ENCODE assay signal across 8 cellular contexts in the genomic region with DNA sequence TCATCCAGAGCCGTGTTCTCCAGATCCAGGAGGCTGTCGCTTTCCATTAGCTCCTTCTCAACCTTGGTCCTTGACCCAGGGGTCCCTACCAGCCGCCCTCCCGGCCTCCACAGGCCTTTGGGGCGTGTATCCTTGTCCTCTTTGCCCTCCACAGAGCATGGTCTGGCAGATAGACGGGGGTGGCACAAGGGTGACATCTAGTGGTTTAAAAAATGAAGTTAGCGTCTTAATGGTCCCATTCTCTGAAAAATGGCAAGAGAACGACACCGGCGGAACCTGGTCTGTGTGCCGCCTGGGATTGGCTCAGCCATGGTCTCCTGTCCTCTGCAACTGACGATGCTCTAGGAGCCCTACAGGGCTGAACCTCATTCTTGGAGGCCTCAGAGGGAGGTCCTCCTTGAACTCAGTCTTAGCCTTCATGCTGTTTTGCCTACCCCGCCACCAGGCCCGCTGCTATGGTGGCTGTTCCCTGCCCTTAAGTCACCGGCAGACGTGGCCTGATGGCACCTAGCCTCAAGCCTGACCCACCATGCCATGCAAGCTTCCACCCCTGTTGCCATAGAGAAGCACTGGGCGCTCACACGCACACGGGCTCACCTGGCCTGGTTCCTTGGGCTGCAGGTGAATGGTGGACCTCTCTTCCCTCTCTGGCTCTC.
DNase-seq lines count a peak whose midpoint lies in the region; ATAC-seq, FAIRE-seq and TF ChIP-seq lines count a peak whose summit lies in the region.

No MANE protein-coding gene starts in this region.

- CTCF ChIA-PET in SK-N-SH (lab: Yijun Ruan, JAX): interaction anchor here (0.6 to 5.1 kb wide), 37 partner anchors 9 to 1233 kb away, joined by 3 to 61 read pairs (median 4); no protein-coding TSS in a partner anchor

- TF ChIP-seq EP300 in SK-N-SH (IDR thresholded peaks at IDR 0.05; ENCODE audit: borderline replicate concordance in 1 of 2, low read depth in 1 of 2, low read length in 1 of 2) (no peak), neural cell (conservative IDR thresholded peaks at IDR 0.05; ENCODE audit: poor library complexity, severe bottlenecking) (no peak), ovary (IDR thresholded peaks at IDR 0.05) (no peak)

- H3K36me3 ChIP-seq in SK-N-SH (replicated peaks in 1 of 2; ENCODE audit: control insufficient read depth in 1 of 2, insufficient read depth in 2 of 2, low read length in 1 of 2) (no peaks in the 10 kb centered on the region), KMS-11 (ENCODE audit: insufficient read depth) (no peaks in the 10 kb centered on the region), neural cell (ENCODE audit: insufficient read depth, low read length) (no peaks in the 10 kb centered on the region), ovary (no peaks in the 10 kb centered on the region)

- H3K9me2 ChIP-seq in SK-N-SH: no peaks in the 10 kb centered on the region
- no peaks in the 10 kb centered on the region for H3K9me2 ChIP-seq in neural cell (ENCODE audit: insufficient read depth, low read length)

- ATAC-seq in SK-N-SH treated with all-trans-retinoic acid at 6 μM for 48 hours: no peak

- 34% methylated on average over 18 of the region's 19 CpGs for WGBS in SK-N-SH (ENCODE audit: low lambda C conversion rate)
- 42 to 46% (median 42%) methylated on average over 19 of the region's 19 CpGs for WGBS in ovary, 3 donors

- H3F3A ChIP-seq in SK-N-SH (replicated peaks; ENCODE audit: insufficient read depth) (no peaks in the 10 kb centered on the region), neural cell (ENCODE audit: insufficient read depth, low read length, poor library complexity, severe bottlenecking) (no peaks in the 10 kb centered on the region)

- no peak overlapping the region; a peak in 1 of 4 replicates for H3K4me3 ChIP-seq in SK-N-SH (ENCODE audit: low read depth in 2 of 2, low read length in 1 of 2)
- no peak overlapping the region for H3K4me3 ChIP-seq in KMS-11 (IDR thresholded peaks at IDR 0.05; ENCODE audit: insufficient read depth, low read depth, low read length)
- H3K4me3 ChIP-seq in epithelial cell of esophagus (ENCODE audit: low read length): no peak overlapping the region
- no peak overlapping the region for H3K4me3 ChIP-seq in neural cell (ENCODE audit: low read length)
- no peak overlapping the region for H3K4me3 ChIP-seq in ovary

- intact Hi-C loops in ovary (cut with DNase I): no loop called here

- H3K9me3 ChIP-seq in SK-N-SH (no peaks in the 10 kb centered on the region), neural cell (ENCODE audit: low read length) (no peaks in the 10 kb centered on the region), ovary (no peaks in the 10 kb centered on the region)

- no peak overlapping the region for H3K9ac ChIP-seq in SK-N-SH
- H3K9ac ChIP-seq in KMS-11: no peak overlapping the region
- no peak overlapping the region for H3K9ac ChIP-seq in neural cell (ENCODE audit: low read length)

- no peak for FAIRE-seq in RCC 7860 (lab: Jason Lieb, UNC)

- H3K27ac ChIP-seq in SK-N-SH (ENCODE audit: low read depth in 2 of 2, low read length in 1 of 2) (no peak overlapping the region), KMS-11 (no peak overlapping the region), neural cell (ENCODE audit: low read length) (no peak overlapping the region), ovary (no peak overlapping the region)

- H3K79me2 ChIP-seq in SK-N-SH (ENCODE audit: insufficient read depth) (no peaks in the 10 kb centered on the region), KMS-11 (ENCODE audit: insufficient read depth, low read depth) (no peaks in the 10 kb centered on the region), neural cell (replicated peaks; ENCODE audit: insufficient read depth, low read length) (no peaks in the 10 kb centered on the region)

- TF ChIP-seq RAD21 in SK-N-SH (IDR thresholded peaks at IDR 0.05; ENCODE audit: low read length): peak; percentile 68
- peak; percentile 72 for TF ChIP-seq RAD21 in neural cell (conservative IDR thresholded peaks at IDR 0.05)

- H4K20me1 ChIP-seq in SK-N-SH (ENCODE audit: insufficient read depth) (no peaks in the 10 kb centered on the region), KMS-11 (ENCODE audit: insufficient read depth) (no peaks in the 10 kb centered on the region), neural cell (ENCODE audit: insufficient read depth) (no peaks in the 10 kb centered on the region)

- DNase-seq in SK-N-SH (peak; percentile 68), RCC 7860 (ENCODE audit: low spot score) (peak; percentile 21), epithelial cell of esophagus (ENCODE audit: low read depth) (peak; percentile 32), middle frontal gyrus (ENCODE audit: extremely low spot score, low spot score) (no peak), ovary (no peak)

- H3K4me2 ChIP-seq in SK-N-SH (no peak overlapping the region), KMS-11 (no peak overlapping the region), neural cell (ENCODE audit: low read length) (no peak overlapping the region)

- H3K27me3 ChIP-seq in SK-N-SH (ENCODE audit: insufficient read depth) (no peaks in the 10 kb centered on the region), KMS-11 (ENCODE audit: insufficient read depth, low read depth) (no peaks in the 10 kb centered on the region), neural cell (ENCODE audit: insufficient read depth, low read depth, low read length) (no peaks in the 10 kb centered on the region), ovary (no peaks in the 10 kb centered on the region)

- H3K4me1 ChIP-seq in SK-N-SH (ENCODE audit: control insufficient read depth in 1 of 2, insufficient read depth in 2 of 2, low read depth in 1 of 2, low read length in 1 of 2) (no peaks in the 10 kb centered on the region), KMS-11 (ENCODE audit: low read depth, poor library complexity, severe bottlenecking) (no peaks in the 10 kb centered on the region), ovary (ENCODE audit: insufficient read depth) (no peaks in the 10 kb centered on the region)

- TF ChIP-seq CTCF in SK-N-SH (IDR thresholded peaks at IDR 0.05): peak; percentile 45
- TF ChIP-seq CTCF in KMS-11 (conservative IDR thresholded peaks at IDR 0.05; ENCODE audit: low read depth, low read length): peak; percentile 80
- peak; percentile 59 for TF ChIP-seq CTCF in epithelial cell of esophagus (IDR thresholded peaks at IDR 0.05; ENCODE audit: insufficient read depth, low read depth, low read length, missing control alignments)
- TF ChIP-seq CTCF in neural cell (IDR thresholded peaks at IDR 0.05; ENCODE audit: poor library complexity, severe bottlenecking): peak; percentile 72
- TF ChIP-seq CTCF in ovary (IDR thresholded peaks at IDR 0.05): no peak

- TF ChIP-seq POLR2A in ovary (IDR thresholded peaks at IDR 0.05): no peak

- POLR2A ChIA-PET in SK-N-SH (lab: Yijun Ruan, JAX): no interaction called here

- H2AFZ ChIP-seq in SK-N-SH (ENCODE audit: low read depth) (no peak overlapping the region), KMS-11 (ENCODE audit: low read depth) (peak overlapping the region; percentile 23; the same call in 1 of the 2 replicates), neural cell (ENCODE audit: low read depth, low read length) (no peak overlapping the region)

TF ChIP-seq in SK-N-SH, 30 proteins besides CTCF, POLR2A, EP300 and RAD21 (continues in another document):
- TF ChIP-seq, protein P1, sequence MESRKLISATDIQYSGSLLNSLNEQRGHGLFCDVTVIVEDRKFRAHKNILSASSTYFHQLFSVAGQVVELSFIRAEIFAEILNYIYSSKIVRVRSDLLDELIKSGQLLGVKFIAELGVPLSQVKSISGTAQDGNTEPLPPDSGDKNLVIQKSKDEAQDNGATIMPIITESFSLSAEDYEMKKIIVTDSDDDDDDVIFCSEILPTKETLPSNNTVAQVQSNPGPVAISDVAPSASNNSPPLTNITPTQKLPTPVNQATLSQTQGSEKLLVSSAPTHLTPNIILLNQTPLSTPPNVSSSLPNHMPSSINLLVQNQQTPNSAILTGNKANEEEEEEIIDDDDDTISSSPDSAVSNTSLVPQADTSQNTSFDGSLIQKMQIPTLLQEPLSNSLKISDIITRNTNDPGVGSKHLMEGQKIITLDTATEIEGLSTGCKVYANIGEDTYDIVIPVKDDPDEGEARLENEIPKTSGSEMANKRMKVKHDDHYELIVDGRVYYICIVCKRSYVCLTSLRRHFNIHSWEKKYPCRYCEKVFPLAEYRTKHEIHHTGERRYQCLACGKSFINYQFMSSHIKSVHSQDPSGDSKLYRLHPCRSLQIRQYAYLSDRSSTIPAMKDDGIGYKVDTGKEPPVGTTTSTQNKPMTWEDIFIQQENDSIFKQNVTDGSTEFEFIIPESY (IDR thresholded peaks at IDR 0.05; ENCODE audit: borderline replicate concordance, low read depth): no peak

TF ChIP-seq in SK-N-SH treated with all-trans-retinoic acid at 6 μM for 48 hours, 23 proteins besides CTCF, POLR2A, EP300 and RAD21 (continues in another document):
- no peak for TF ChIP-seq TOX (CRISPR knock-in tag; IDR thresholded peaks at IDR 0.05; ENCODE audit: borderline replicate concordance)
- TF ChIP-seq, protein P2, sequence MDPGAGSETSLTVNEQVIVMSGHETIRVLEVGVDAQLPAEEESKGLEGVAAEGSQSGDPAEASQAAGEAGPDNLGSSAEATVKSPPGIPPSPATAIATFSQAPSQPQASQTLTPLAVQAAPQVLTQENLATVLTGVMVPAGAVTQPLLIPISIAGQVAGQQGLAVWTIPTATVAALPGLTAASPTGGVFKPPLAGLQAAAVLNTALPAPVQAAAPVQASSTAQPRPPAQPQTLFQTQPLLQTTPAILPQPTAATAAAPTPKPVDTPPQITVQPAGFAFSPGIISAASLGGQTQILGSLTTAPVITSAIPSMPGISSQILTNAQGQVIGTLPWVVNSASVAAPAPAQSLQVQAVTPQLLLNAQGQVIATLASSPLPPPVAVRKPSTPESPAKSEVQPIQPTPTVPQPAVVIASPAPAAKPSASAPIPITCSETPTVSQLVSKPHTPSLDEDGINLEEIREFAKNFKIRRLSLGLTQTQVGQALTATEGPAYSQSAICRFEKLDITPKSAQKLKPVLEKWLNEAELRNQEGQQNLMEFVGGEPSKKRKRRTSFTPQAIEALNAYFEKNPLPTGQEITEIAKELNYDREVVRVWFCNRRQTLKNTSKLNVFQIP (CRISPR knock-in tag; IDR thresholded peaks at IDR 0.05; ENCODE audit: borderline replicate concordance, low read depth): no peak

TF ChIP-seq in neural cell, 6 proteins besides CTCF, POLR2A, EP300 and RAD21:
- TF ChIP-seq EZH2 (IDR thresholded peaks at IDR 0.05; ENCODE audit: borderline replicate concordance, insufficient read depth, low read length, poor library complexity, severe bottlenecking) (no peak), SMC3 (conservative IDR thresholded peaks at IDR 0.05; ENCODE audit: poor library complexity) (peak; percentile 66)

Comparison
In these comparisons a context has a peak if more than half of its experiments do, and no peak if none do; other contexts are left out.
1. DNase-seq: peak in SK-N-SH (single experiment), RCC 7860 (single experiment) and epithelial cell of esophagus (single experiment); none in middle frontal gyrus (single experiment) and ovary (0 of 5).
2. CTCF ChIP-seq: peak in SK-N-SH (single experiment), KMS-11 (single experiment), epithelial cell of esophagus (single experiment) and neural cell (single experiment); none in ovary (0 of 3).